In the genomic region with DNA sequence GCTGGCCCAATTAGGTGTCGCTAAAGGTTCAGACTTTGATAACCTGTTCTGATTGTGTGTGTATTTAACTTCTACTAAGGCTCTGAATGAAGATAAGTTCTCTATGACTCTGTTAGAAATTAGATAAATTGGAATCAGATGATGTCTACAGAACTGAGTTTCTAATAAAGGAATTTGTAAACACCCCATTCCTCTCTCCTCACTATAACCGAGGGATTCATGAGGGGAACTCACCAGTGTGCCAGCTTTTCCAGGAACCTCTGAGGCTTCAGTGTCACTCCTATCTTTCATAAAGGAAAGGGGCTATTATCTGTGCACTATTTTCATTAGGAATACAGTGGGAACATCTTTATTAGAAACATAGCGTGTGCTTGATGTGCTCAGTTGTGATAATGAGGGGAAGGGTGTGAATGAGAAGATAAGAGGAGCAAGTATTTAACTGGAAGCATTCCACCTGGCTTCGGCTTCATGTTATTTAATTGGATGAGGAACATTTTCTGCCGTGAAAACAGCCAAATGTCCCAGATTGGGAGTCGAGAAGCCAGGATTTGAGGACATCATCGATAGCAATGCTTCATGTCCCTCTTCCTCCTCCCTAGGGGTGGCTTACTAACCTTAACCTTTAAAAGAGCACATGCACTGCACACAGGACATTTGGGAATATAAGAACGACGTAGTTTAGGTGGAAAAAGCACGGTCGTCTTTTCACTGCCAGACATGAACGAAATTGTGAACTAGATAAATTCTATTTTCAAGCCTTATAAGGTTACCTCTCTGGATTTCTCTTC, we compare ENCODE assay signal across 25 cellular contexts.
DNase-seq lines count a peak whose midpoint lies in the region; ATAC-seq, FAIRE-seq and TF ChIP-seq lines count a peak whose summit lies in the region.
"Had no signal": no experiment of that assay in that cellular context is flagged by ENCODE, and none has a peak within 500 bp of the region (broad histone marks: within the 10 kb centered on the region; RNA-seq: fewer than 3 reads in every experiment).

No MANE protein-coding gene starts in this region.

- FAIRE-seq in H1 (lab: Jason Lieb, UNC): no peak
- FAIRE-seq: bronchial epithelial cell, G401.6 had no signal

- intact Hi-C loops in colonic mucosa (cut with DNase I): no loop called here

- H3K4me3 ChIP-seq in H1 (ENCODE audit: extremely low read depth in 1 of 4, insufficient read depth in 2 of 4, low read depth in 3 of 4, low read length in 4 of 4): no peak overlapping the region
- no peak overlapping the region for H3K4me3 ChIP-seq in osteoblast (ENCODE audit: insufficient read depth, low read length)
- H3K4me3 ChIP-seq in colonic mucosa: no peak overlapping the region

- H3K23me2 ChIP-seq in H1 (ENCODE audit: low read depth, low read length): no peaks in the 10 kb centered on the region

- no peak overlapping the region for H2BK120ac ChIP-seq in H1 (replicated peaks; ENCODE audit: low read depth, low read length)

- no peak overlapping the region for H3K14ac ChIP-seq in H1 (ENCODE audit: insufficient read length)

- no peak overlapping the region for H4K8ac ChIP-seq in H1 (ENCODE audit: extremely low read depth, insufficient read depth, low read length)

- POLR2A ChIA-PET in H1 (lab: Charles Lee; ENCODE audit: partially characterized antibody): no interaction called here

- TF ChIP-seq POLR2A in H1 (IDR thresholded peaks at IDR 0.05; ENCODE audit: control extremely low read depth in 1 of 2, low read depth in 2 of 2, low read length in 2 of 2): no peak

- H2BK12ac ChIP-seq in H1 (ENCODE audit: low read depth, low read length): no peak overlapping the region

- H3K79me2 ChIP-seq in H1 (ENCODE audit: control insufficient read depth in 1 of 2, insufficient read depth in 2 of 2, low read length in 2 of 2) (no peaks in the 10 kb centered on the region), osteoblast (ENCODE audit: insufficient read depth, low read length) (no peaks in the 10 kb centered on the region)

- no peak overlapping the region for H3K4ac ChIP-seq in H1 (replicated peaks; ENCODE audit: insufficient read length, low read depth, low read length)

- peaks cover 0 to 7% of the 10 kb centered on the region in 2 experiments; a peak in 1 of 4 replicates for H3K9me3 ChIP-seq in H1 (ENCODE audit: insufficient read depth in 2 of 2, low read depth in 1 of 2, low read length in 1 of 2)
- no peaks in the 10 kb centered on the region for H3K9me3 ChIP-seq in osteoblast (ENCODE audit: low read depth, low read length)
- no peaks in the 10 kb centered on the region for H3K9me3 ChIP-seq in colonic mucosa

- WGBS in H1 (ENCODE audit: extremely low coverage in 1 of 2, insufficient coverage in 1 of 2, insufficient read length in 1 of 2, insufficient replicate concordance in 2 of 2, low coverage in 1 of 2, low lambda C conversion rate in 2 of 2, missing lambda C conversion rate in 1 of 2), 2 experiments: 90% methylated on average over 12 of the region's 12 CpGs; no CpG with 5 or more reads in 1 of the 2 experiments

- H3K4me2 ChIP-seq in H1 (ENCODE audit: insufficient read depth in 1 of 2, low read depth in 2 of 2, low read length in 2 of 2) (no peak overlapping the region), osteoblast (ENCODE audit: insufficient read depth, low read length) (peak overlapping the region; percentile 16)
- H3K4me2 ChIP-seq: KMS-11 had no signal

- H4K20me1 ChIP-seq in H1 (replicated peaks in 1 of 2; ENCODE audit: control insufficient read depth in 1 of 2, insufficient read depth in 2 of 2, low read length in 2 of 2): no peaks in the 10 kb centered on the region
- H4K20me1 ChIP-seq in osteoblast (ENCODE audit: insufficient read depth, low read length): no peaks in the 10 kb centered on the region

- no peaks in the 10 kb centered on the region for H3K27me3 ChIP-seq in H1 (replicated peaks in 1 of 4; ENCODE audit: control insufficient read depth in 3 of 4, extremely low read depth in 1 of 4, insufficient read depth in 3 of 4, low read length in 3 of 4)
- no peaks in the 10 kb centered on the region for H3K27me3 ChIP-seq in osteoblast (ENCODE audit: insufficient read depth, low read length)
- H3K27me3 ChIP-seq in colonic mucosa: no peaks in the 10 kb centered on the region

- ATAC-seq in HG03097 (IDR thresholded peaks at IDR 0.05; ENCODE audit: low FRiP score, unreplicated experiment): no peak
- ATAC-seq: left colon; naive thymus-derived CD8-positive, alpha-beta T cell; SK-N-SH treated with all-trans-retinoic acid at 6 μM for 48 hours; stimulated activated effector memory CD8-positive, alpha-beta T cell treated with anti-CD3 and anti-CD28 coated beads, Interleukin-12 subunit alpha, Interleukin-12 subunit beta, amount 100 ng/mL, for 72 hours had no signal

- TF ChIP-seq RAD21 in H1 (IDR thresholded peaks at IDR 0.05 in 1 of 2, conservative IDR thresholded peaks at IDR 0.05 in 1 of 2; ENCODE audit: low read depth in 2 of 2, low read length in 2 of 2): no peak

- no peak overlapping the region for H3K23ac ChIP-seq in H1 (ENCODE audit: insufficient read length)

- no peaks in the 10 kb centered on the region for H3K36me3 ChIP-seq in H1 (ENCODE audit: control insufficient read depth in 2 of 4, insufficient read depth in 4 of 4, low read length in 3 of 4)
- no peaks in the 10 kb centered on the region for H3K36me3 ChIP-seq in osteoblast (ENCODE audit: insufficient read depth, low read length)
- no peaks in the 10 kb centered on the region for H3K36me3 ChIP-seq in colonic mucosa

- H3K56ac ChIP-seq in H1 (replicated peaks; ENCODE audit: insufficient read length, low read depth, low read length): no peak overlapping the region

- TF ChIP-seq EP300 in H1 (IDR thresholded peaks at IDR 0.05; ENCODE audit: borderline replicate concordance in 1 of 2, low read depth in 2 of 2, low read length in 2 of 2): no peak

- H2AFZ ChIP-seq in H1 (ENCODE audit: low read length) (peak overlapping the region; percentile 74; the same call in 1 of the 2 replicates), osteoblast (ENCODE audit: low read length) (peak overlapping the region; percentile 9)

- H2AK5ac ChIP-seq in H1 (ENCODE audit: low read depth, low read length): no peak overlapping the region

- H4K91ac ChIP-seq in H1 (replicated peaks; ENCODE audit: insufficient read length, low read length): no peak overlapping the region

- H2BK5ac ChIP-seq in H1 (ENCODE audit: low read depth, low read length): no peak overlapping the region

- no peaks in the 10 kb centered on the region for H3K4me1 ChIP-seq in H1 (replicated peaks in 1 of 4; ENCODE audit: control insufficient read depth in 3 of 4, insufficient read depth in 4 of 4, low read length in 3 of 4)
- no peaks in the 10 kb centered on the region for H3K4me1 ChIP-seq in osteoblast (ENCODE audit: insufficient read depth, low read length)
- H3K4me1 ChIP-seq in colonic mucosa: no peaks in the 10 kb centered on the region

- H3K18ac ChIP-seq in H1 (ENCODE audit: extremely low read depth, low read length): no peak overlapping the region

- DNase-seq in AG09319 (ENCODE audit: extremely low read depth, low read depth) (peak; percentile 3), GM03348 (ENCODE audit: low spot score) (peak; percentile 16), H1 (ENCODE audit: low read depth in 1 of 2, low spot score in 2 of 2) (no peak), osteoblast (ENCODE audit: insufficient read length, low spot score, missing footprints) (no peak), colonic mucosa (no peak), NCI-H1092 treated with DMSO at 0.1 percent for 48 hours (lab: John Stamatoyannopoulos, UW) (no peak)
- DNase-seq: activated CD4-positive, alpha-beta T cell treated with anti-CD3 and anti-CD28 coated beads, Interleukin-2, amount 10 ng/mL, durations not matched to agents 7 days and 5 days; activated naive CD4-positive, alpha-beta T cell treated with anti-CD3 and anti-CD28 coated beads for 36 hours; activated T-cell treated with anti-CD3 and anti-CD28 coated beads, Interleukin-2, amount 50 U/mL, for 48 hours; amygdala; CD4-positive, alpha-beta T cell; left colon; naive thymus-derived CD8-positive, alpha-beta T cell; NCI-H187; NCI-H69; stimulated activated CD4-positive, alpha-beta T cell treated with anti-CD3 and anti-CD28 coated beads, Interleukin-2, amount 100 ng/mL, for 48 hours; T-helper 2 cell had no signal

- H2BK20ac ChIP-seq in H1 (ENCODE audit: low read length): no peak overlapping the region

- H3K9ac ChIP-seq in H1 (replicated peaks in 1 of 4; ENCODE audit: extremely low read depth in 1 of 4, low read depth in 3 of 4, low read length in 3 of 4) (no peak overlapping the region), colonic mucosa (ENCODE audit: low read depth in 2 of 2, low read length in 2 of 2) (no peak overlapping the region)
- H3K9ac ChIP-seq: KMS-11 had no signal

- H3K79me1 ChIP-seq in H1 (ENCODE audit: low read depth, low read length): no peaks in the 10 kb centered on the region

- no peak overlapping the region for H4K5ac ChIP-seq in H1 (ENCODE audit: insufficient read length, low read depth, low read length)

- H3K27ac ChIP-seq in H1 (ENCODE audit: low read depth, low read length): no peak overlapping the region
- no peak overlapping the region for H3K27ac ChIP-seq in osteoblast (ENCODE audit: low read depth, low read length)
- no peak overlapping the region for H3K27ac ChIP-seq in colonic mucosa
- H3K27ac ChIP-seq: KMS-11, RWPE1, VCaP had no signal

- CTCF ChIA-PET in H1 (lab: Charles Lee; ENCODE audit: partially characterized antibody): no interaction called here

- H2BK15ac ChIP-seq in H1 (ENCODE audit: low read length): no peak overlapping the region

- no peak for TF ChIP-seq CTCF in AG09319 (IDR thresholded peaks at IDR 0.05; ENCODE audit: low read depth, low read length)
- no peak for TF ChIP-seq CTCF in H1 (IDR thresholded peaks at IDR 0.05; ENCODE audit: control extremely low read depth in 1 of 3, insufficient read depth in 1 of 3, low read depth in 1 of 3, low read length in 3 of 3)
- no peak for TF ChIP-seq CTCF in osteoblast (IDR thresholded peaks at IDR 0.05; ENCODE audit: extremely low read depth, low read depth, low read length)
- no peak for TF ChIP-seq CTCF in colonic mucosa (IDR thresholded peaks at IDR 0.05)

TF ChIP-seq in H1, 55 proteins besides CTCF, POLR2A, EP300 and RAD21:
- TF ChIP-seq KDM1A (IDR thresholded peaks at IDR 0.05; ENCODE audit: borderline replicate concordance, low read length): no peak
- TF ChIP-seq NRF1 (IDR thresholded peaks at IDR 0.05; ENCODE audit: low read depth, low read length): no peak
- TF ChIP-seq BRCA1 (IDR thresholded peaks at IDR 0.05; ENCODE audit: low read depth, low read length): no peak
- no peak for TF ChIP-seq SIX5 (IDR thresholded peaks at IDR 0.05; ENCODE audit: low read depth, low read length)
- TF ChIP-seq CTBP2 (IDR thresholded peaks at IDR 0.05; ENCODE audit: borderline replicate concordance, insufficient read depth, insufficient read length, low read length): no peak
- no peak for TF ChIP-seq CHD2 (IDR thresholded peaks at IDR 0.05; ENCODE audit: low read length)
- no peak for TF ChIP-seq CBX5 (IDR thresholded peaks at IDR 0.05; ENCODE audit: low read depth, low read length)
- no peak for TF ChIP-seq JUN (IDR thresholded peaks at IDR 0.05; ENCODE audit: low read depth, low read length)

Comparison
In these comparisons a context has a peak if more than half of its experiments do, and no peak if none do; other contexts are left out.
1. DNase-seq: peak in AG09319 (single experiment) and GM03348 (single experiment); none in H1 (0 of 2), osteoblast (single experiment), colonic mucosa (single experiment) and NCI-H1092 treated with DMSO at 0.1 percent for 48 hours (single experiment).